21 cellular contexts compared by ENCODE assay signal in the genomic region with DNA sequence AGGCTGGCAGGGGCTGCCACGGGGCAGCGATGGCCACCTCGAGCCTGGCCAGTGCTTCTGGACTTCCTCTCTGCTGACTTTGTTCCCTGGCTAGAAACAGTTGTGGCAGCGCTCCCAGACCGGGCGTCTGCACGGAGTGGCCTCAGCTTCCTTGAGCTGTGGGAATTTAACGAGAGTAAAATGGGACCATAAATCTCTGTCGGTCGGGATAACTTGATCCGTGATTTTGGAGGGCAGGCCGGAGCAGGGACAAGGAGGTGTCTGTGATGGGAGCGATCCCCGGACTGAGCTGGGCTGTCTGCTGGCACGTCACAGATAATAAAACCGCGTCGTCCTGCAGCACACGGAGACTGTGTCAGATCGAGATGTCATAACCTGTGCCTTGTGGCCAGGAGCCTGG. TPM values are rescaled to one million over a fixed set of nuclear protein-coding genes. Genes with fewer than 3 reads are reported as not detected.
DNase-seq lines count a peak whose midpoint lies in the region; ATAC-seq, FAIRE-seq and TF ChIP-seq lines count a peak whose summit lies in the region.
"Had no signal": no experiment of that assay in that cellular context is flagged by ENCODE, and none has a peak within 500 bp of the region (broad histone marks: within the 10 kb centered on the region; RNA-seq: fewer than 3 reads in every experiment).

No MANE protein-coding gene starts in this region.

- H3K27me3 ChIP-seq in H1 (replicated peaks in 1 of 4; ENCODE audit: control insufficient read depth in 3 of 4, extremely low read depth in 1 of 4, insufficient read depth in 3 of 4, low read length in 3 of 4) = peaks cover 0 to 2% (median 0%) of the 10 kb centered on the region in 4 experiments; a peak in 1 of 7 replicates
- no peaks in the 10 kb centered on the region for H3K27me3 ChIP-seq in gastrocnemius medialis
- peaks cover 4% of the 10 kb centered on the region for H3K27me3 ChIP-seq in CD4-positive, alpha-beta memory T cell (ENCODE audit: insufficient read depth, low read length)

- POLR2A ChIA-PET in H1 (lab: Charles Lee; ENCODE audit: partially characterized antibody) = no interaction called here
- POLR2A ChIA-PET in activated CD4-positive, alpha-beta memory T cell treated with anti-CD3 and anti-CD28 coated beads, Interleukin-2, amount 10 ng/mL, durations not matched to agents 7 days and 5 days (lab: Charles Lee) = no interaction called here
- POLR2A ChIA-PET in CD4-positive, alpha-beta memory T cell (lab: Charles Lee; ENCODE audit: partially characterized antibody) = no interaction called here

- TF ChIP-seq RAD21 in H1 (IDR thresholded peaks at IDR 0.05 in 1 of 2, conservative IDR thresholded peaks at IDR 0.05 in 1 of 2; ENCODE audit: low read depth in 2 of 2, low read length in 2 of 2) = no peak

- H3K27ac ChIP-seq in H1 (ENCODE audit: low read depth, low read length) (no peak overlapping the region), gastrocnemius medialis (peak overlapping the region in 1 of 4 donors; percentile 52)
- H3K27ac ChIP-seq in CD4-positive, alpha-beta memory T cell (ENCODE audit: low read depth, low read length) = no peak overlapping the region
- H3K27ac ChIP-seq: parathyroid adenoma had no signal

- H3K79me2 ChIP-seq in H1 (ENCODE audit: control insufficient read depth in 1 of 2, insufficient read depth in 2 of 2, low read length in 2 of 2) = no peaks in the 10 kb centered on the region
- H3K79me2 ChIP-seq: parathyroid adenoma had no signal

- H3K4me3 Mint-ChIP-seq in activated CD4-positive, alpha-beta memory T cell treated with anti-CD3 and anti-CD28 coated beads, Interleukin-2, amount 10 ng/mL, durations not matched to agents 7 days and 5 days = no peak overlapping the region
- H3K4me3 Mint-ChIP-seq in CD4-positive, alpha-beta memory T cell = no peak overlapping the region
- H3K4me3 Mint-ChIP-seq: activated B cell treated with CpG ODN at 0.5 μM for 24 hours; activated CD8-positive, alpha-beta memory T cell treated with anti-CD3 and anti-CD28 coated beads, Interleukin-2, amount 10 ng/mL, durations not matched to agents 7 days and 5 days; CD4-positive, alpha-beta T cell; naive B cell; stimulated activated naive CD8-positive, alpha-beta T cell treated with anti-CD3 and anti-CD28 coated beads, Interleukin-15, Interleukin-2, amounts not matched to agents 100 ng/mL and 50 ng/mL, for 24 hours; T-helper 1 cell treated with Interleukin-12 subunit alpha and Interleukin-12 subunit beta and Interleukin-4 antibody, amounts not matched to agents 30 μg/mL and 1 μg/mL, for 36 hours had no signal

- H3K27ac Mint-ChIP-seq in activated CD4-positive, alpha-beta memory T cell treated with anti-CD3 and anti-CD28 coated beads, Interleukin-2, amount 10 ng/mL, durations not matched to agents 7 days and 5 days = no peak overlapping the region
- H3K27ac Mint-ChIP-seq in CD4-positive, alpha-beta memory T cell = no peak overlapping the region
- H3K27ac Mint-ChIP-seq: activated B cell treated with CpG ODN at 0.5 μM for 24 hours; activated CD8-positive, alpha-beta memory T cell treated with anti-CD3 and anti-CD28 coated beads, Interleukin-2, amount 10 ng/mL, durations not matched to agents 7 days and 5 days; activated T-helper 2 cell treated with anti-CD3 and anti-CD28 coated beads, Interferon-gamma antibody, Interleukin-2, Interleukin-4, amounts not matched to agents 10 μg/mL and 5 μg/mL and 100 μg/mL, durations not matched to agents 14 hours and 24 hours and 36 hours; CD4-positive, alpha-beta T cell; naive B cell; stimulated activated naive CD8-positive, alpha-beta T cell treated with anti-CD3 and anti-CD28 coated beads, Interleukin-15, Interleukin-2, amounts not matched to agents 100 ng/mL and 50 ng/mL, for 24 hours; T-helper 1 cell treated with Interleukin-12 subunit alpha and Interleukin-12 subunit beta and Interleukin-4 antibody, amounts not matched to agents 30 μg/mL and 1 μg/mL, for 36 hours had no signal

- no peak for TF ChIP-seq CTCF in H1 (IDR thresholded peaks at IDR 0.05; ENCODE audit: control extremely low read depth in 1 of 3, insufficient read depth in 1 of 3, low read depth in 1 of 3, low read length in 3 of 3)
- no peak for TF ChIP-seq CTCF in gastrocnemius medialis (IDR thresholded peaks at IDR 0.05 in 4 of 5, conservative IDR thresholded peaks at IDR 0.05 in 1 of 5)

- no peak overlapping the region for H2AK5ac ChIP-seq in H1 (ENCODE audit: low read depth, low read length)

- no peaks in the 10 kb centered on the region for H3K79me1 ChIP-seq in H1 (ENCODE audit: low read depth, low read length)

- no peak overlapping the region for H4K91ac ChIP-seq in H1 (replicated peaks; ENCODE audit: insufficient read length, low read length)

- H3K36me3 ChIP-seq in H1 (ENCODE audit: control insufficient read depth in 2 of 4, insufficient read depth in 4 of 4, low read length in 3 of 4) (no peaks in the 10 kb centered on the region), gastrocnemius medialis (no peaks in the 10 kb centered on the region)
- no peaks in the 10 kb centered on the region for H3K36me3 ChIP-seq in CD4-positive, alpha-beta memory T cell (ENCODE audit: insufficient read depth, low read length)

- ATAC-seq in gastrocnemius medialis (peak; percentile 67 to 83), GM19463 (IDR thresholded peaks at IDR 0.05; ENCODE audit: unreplicated experiment) (no peak)
- ATAC-seq: activated CD8-positive, alpha-beta memory T cell treated with anti-CD3 and anti-CD28 coated beads, Interleukin-2, amount 10 ng/mL, durations not matched to agents 7 days and 5 days had no signal

- intact Hi-C loops in gastrocnemius medialis (cut with DNase I; ENCODE audit: low total_unique reads) = no loop called here
- intact Hi-C loops in CD4-positive, alpha-beta memory T cell (cut with micrococcal nuclease) = no loop called here

- H3K9me3 ChIP-seq in H1 (ENCODE audit: insufficient read depth in 2 of 2, low read depth in 1 of 2, low read length in 1 of 2) = peaks cover 0 to 8% of the 10 kb centered on the region in 2 experiments; a peak in 3 of 4 replicates
- no peaks in the 10 kb centered on the region for H3K9me3 ChIP-seq in gastrocnemius medialis
- H3K9me3 ChIP-seq in CD4-positive, alpha-beta memory T cell (ENCODE audit: control insufficient read depth in 1 of 2, low read length in 2 of 2) = no peaks in the 10 kb centered on the region

- H3K23me2 ChIP-seq in H1 (ENCODE audit: low read depth, low read length) = peaks cover 2% of the 10 kb centered on the region

- no peak for TF ChIP-seq EP300 in H1 (IDR thresholded peaks at IDR 0.05; ENCODE audit: borderline replicate concordance in 1 of 2, low read depth in 2 of 2, low read length in 2 of 2)

- H2BK20ac ChIP-seq in H1 (ENCODE audit: low read length) = no peak overlapping the region

- in situ Hi-C loops in gastrocnemius medialis (cut with MboI; ENCODE audit: low sequenced_read_pairs in 4 of 4) = no loop called here

- no peak for FAIRE-seq in H1 (lab: Jason Lieb, UNC)

- H3K4me1 ChIP-seq in H1 (replicated peaks in 1 of 4; ENCODE audit: control insufficient read depth in 3 of 4, insufficient read depth in 4 of 4, low read length in 3 of 4) (peaks cover 0 to 17% (median 7%) of the 10 kb centered on the region in 4 experiments; a peak in 6 of 7 replicates), gastrocnemius medialis (peaks cover 13 to 18% of the 10 kb centered on the region in 2 donors)
- H3K4me1 ChIP-seq in CD4-positive, alpha-beta memory T cell (ENCODE audit: insufficient read depth, low read length) = no peaks in the 10 kb centered on the region

- H2AFZ ChIP-seq in H1 (ENCODE audit: low read length) = no peak overlapping the region
- H2AFZ ChIP-seq: parathyroid adenoma had no signal

- H4K5ac ChIP-seq in H1 (ENCODE audit: insufficient read length, low read depth, low read length) = no peak overlapping the region

- H3K9me3 Mint-ChIP-seq in activated CD4-positive, alpha-beta memory T cell treated with anti-CD3 and anti-CD28 coated beads, Interleukin-2, amount 10 ng/mL, durations not matched to agents 7 days and 5 days = no peaks in the 10 kb centered on the region
- H3K9me3 Mint-ChIP-seq in CD4-positive, alpha-beta memory T cell = peaks cover 0 to 2% (median 0%) of the 10 kb centered on the region in 8 donors
- H3K9me3 Mint-ChIP-seq: activated B cell treated with CpG ODN at 0.5 μM for 24 hours; activated T-helper 2 cell treated with anti-CD3 and anti-CD28 coated beads, Interferon-gamma antibody, Interleukin-2, Interleukin-4, amounts not matched to agents 10 μg/mL and 5 μg/mL and 100 μg/mL, durations not matched to agents 14 hours and 24 hours and 36 hours; CD4-positive, alpha-beta T cell; stimulated activated naive CD8-positive, alpha-beta T cell treated with anti-CD3 and anti-CD28 coated beads, Interleukin-15, Interleukin-2, amounts not matched to agents 100 ng/mL and 50 ng/mL, for 24 hours; T-helper 1 cell treated with Interleukin-12 subunit alpha and Interleukin-12 subunit beta and Interleukin-4 antibody, amounts not matched to agents 30 μg/mL and 1 μg/mL, for 36 hours had no signal

- H4K8ac ChIP-seq in H1 (ENCODE audit: extremely low read depth, insufficient read depth, low read length) = peak overlapping the region; percentile 72; the same call in 1 of the 2 replicates

- TF ChIP-seq POLR2A in H1 (IDR thresholded peaks at IDR 0.05; ENCODE audit: control extremely low read depth in 1 of 2, low read depth in 2 of 2, low read length in 2 of 2) (no peak), gastrocnemius medialis (IDR thresholded peaks at IDR 0.05) (no peak)

- peaks cover 20% of the 10 kb centered on the region for H3K27me3 Mint-ChIP-seq in activated CD4-positive, alpha-beta memory T cell treated with anti-CD3 and anti-CD28 coated beads, Interleukin-2, amount 10 ng/mL, durations not matched to agents 7 days and 5 days
- H3K27me3 Mint-ChIP-seq in CD4-positive, alpha-beta memory T cell = peaks cover 14 to 30% of the 10 kb centered on the region in 2 donors

- DNase-seq in EH (ENCODE audit: low read depth) = peak; percentile 14
- DNase-seq in H1 (ENCODE audit: low read depth in 1 of 2, low spot score in 2 of 2) = no peak
- peak; percentile 4 for DNase-seq in inferior parietal cortex (ENCODE audit: extremely low spot score)
- DNase-seq in gastrocnemius medialis = peak; percentile 14 to 37
- DNase-seq in activated CD4-positive, alpha-beta memory T cell treated with anti-CD3 and anti-CD28 coated beads, Interleukin-2, amount 10 ng/mL, durations not matched to agents 7 days and 5 days = no peak
- DNase-seq in cerebellum (ENCODE audit: low spot score) = no peak
- no peak for DNase-seq in CD4-positive, alpha-beta memory T cell
- DNase-seq: activated B cell treated with CpG ODN at 0.5 μM for 24 hours; activated CD8-positive, alpha-beta memory T cell treated with anti-CD3 and anti-CD28 coated beads, Interleukin-2, amount 10 ng/mL, durations not matched to agents 7 days and 5 days; CD4-positive, alpha-beta T cell; DMS79 treated with DMSO at 0.1 percent for 48 hours; naive B cell; NCI-H1930; NCI-H510A; SHP77 had no signal

- no peak overlapping the region; the same call in 1 of the 2 replicates for H3K18ac ChIP-seq in H1 (ENCODE audit: extremely low read depth, low read length)

- no peak overlapping the region for H2BK120ac ChIP-seq in H1 (replicated peaks; ENCODE audit: low read depth, low read length)

- no peak overlapping the region for H2BK12ac ChIP-seq in H1 (ENCODE audit: low read depth, low read length)

- H3K36me3 Mint-ChIP-seq in activated CD4-positive, alpha-beta memory T cell treated with anti-CD3 and anti-CD28 coated beads, Interleukin-2, amount 10 ng/mL, durations not matched to agents 7 days and 5 days (ENCODE audit: low read depth) = no peaks in the 10 kb centered on the region
- no peaks in the 10 kb centered on the region for H3K36me3 Mint-ChIP-seq in CD4-positive, alpha-beta memory T cell
- H3K36me3 Mint-ChIP-seq: activated CD8-positive, alpha-beta memory T cell treated with anti-CD3 and anti-CD28 coated beads, Interleukin-2, amount 10 ng/mL, durations not matched to agents 7 days and 5 days; naive B cell had no signal

- H3K4me1 Mint-ChIP-seq in activated CD4-positive, alpha-beta memory T cell treated with anti-CD3 and anti-CD28 coated beads, Interleukin-2, amount 10 ng/mL, durations not matched to agents 7 days and 5 days = no peaks in the 10 kb centered on the region
- H3K4me1 Mint-ChIP-seq in CD4-positive, alpha-beta memory T cell = peaks cover 0 to 2% (median 0%) of the 10 kb centered on the region in 4 donors
- H3K4me1 Mint-ChIP-seq: activated B cell treated with CpG ODN at 0.5 μM for 24 hours; activated CD8-positive, alpha-beta memory T cell treated with anti-CD3 and anti-CD28 coated beads, Interleukin-2, amount 10 ng/mL, durations not matched to agents 7 days and 5 days; naive B cell had no signal

- H3K4me3 ChIP-seq in H1 (ENCODE audit: extremely low read depth in 1 of 4, insufficient read depth in 2 of 4, low read depth in 3 of 4, low read length in 4 of 4) (no peak overlapping the region), gastrocnemius medialis (peak overlapping the region in 3 of 4 donors; percentile 3 to 21 (median 17))
- H3K4me3 ChIP-seq in CD4-positive, alpha-beta memory T cell (ENCODE audit: low read length in 2 of 2) = no peak overlapping the region

- H3K4me2 ChIP-seq in H1 (ENCODE audit: insufficient read depth in 1 of 2, low read depth in 2 of 2, low read length in 2 of 2) = no peak overlapping the region

- H3K14ac ChIP-seq in H1 (ENCODE audit: insufficient read length) = no peak overlapping the region

- 90% methylated on average over 19 of the region's 20 CpGs; no CpG with 5 or more reads in 1 of the 2 experiments for WGBS in H1 (ENCODE audit: extremely low coverage in 1 of 2, insufficient coverage in 1 of 2, insufficient read length in 1 of 2, insufficient replicate concordance in 2 of 2, low coverage in 1 of 2, low lambda C conversion rate in 2 of 2, missing lambda C conversion rate in 1 of 2), 2 experiments

- H2BK5ac ChIP-seq in H1 (ENCODE audit: low read depth, low read length) = no peak overlapping the region

- H3K23ac ChIP-seq in H1 (ENCODE audit: insufficient read length) = no peak overlapping the region

- H3K56ac ChIP-seq in H1 (replicated peaks; ENCODE audit: insufficient read length, low read depth, low read length) = no peak overlapping the region

- H3K4ac ChIP-seq in H1 (replicated peaks; ENCODE audit: insufficient read length, low read depth, low read length) = no peak overlapping the region

- no peaks in the 10 kb centered on the region for H4K20me1 ChIP-seq in H1 (replicated peaks in 1 of 2; ENCODE audit: control insufficient read depth in 1 of 2, insufficient read depth in 2 of 2, low read length in 2 of 2)

- CTCF ChIA-PET in H1 (lab: Charles Lee; ENCODE audit: partially characterized antibody) = interaction anchor here (1.5 kb wide), 1 partner anchor 62 kb away, joined by 4 read pairs; no protein-coding TSS in a partner anchor
- CTCF ChIA-PET in activated CD4-positive, alpha-beta memory T cell treated with anti-CD3 and anti-CD28 coated beads, Interleukin-2, amount 10 ng/mL, durations not matched to agents 7 days and 5 days (lab: Charles Lee) = no interaction called here
- CTCF ChIA-PET in CD4-positive, alpha-beta memory T cell (lab: Charles Lee; ENCODE audit: partially characterized antibody) = no interaction called here

- H2BK15ac ChIP-seq in H1 (ENCODE audit: low read length) = no peak overlapping the region

- H3K9ac ChIP-seq in H1 (replicated peaks in 1 of 4; ENCODE audit: extremely low read depth in 1 of 4, low read depth in 3 of 4, low read length in 3 of 4) = no peak overlapping the region
- H3K9ac ChIP-seq: parathyroid adenoma had no signal

RNA-seq across cellular contexts. Expression of a gene that starts 6.3 kb away (rescaled TPM):
- total RNA-seq in H1 (2021; fragmentation: NEBNext Ultra II Directional; extraction: Animal tissue kit (Norgen Biotek cat#: 25700)) = 0.43 and 0.59 TPM in 2 replicates
- 0.48 and 0.88 TPM in 2 replicates for polyA plus RNA-seq in H1 (2011; rRNA removed)
- polyA plus RNA-seq in H1 (2011; cell fraction: cytosol; rRNA removed) = 0.75 TPM
- 1.4 TPM for polyA plus RNA-seq in H1 (2011; cell fraction: nucleus; rRNA removed)
- polyA plus RNA-seq in H1 (2012, experiment 1 of 2) = 0.55 to 1.1 TPM (median 0.65 TPM) in 4 replicates
- 0.46 TPM for polyA plus RNA-seq in H1 (2012, experiment 2 of 2)
- polyA plus RNA-seq in H1 (2013, experiment 1 of 2) = 0.71 TPM
- 0.63 TPM for polyA plus RNA-seq in H1 (2013, experiment 2 of 2)
- 0.09 and 0.20 TPM in 2 replicates for polyA minus RNA-seq in H1 (2011; rRNA and poly(A)+ RNA removed)
- polyA minus RNA-seq in H1 (2011; cell fraction: cytosol; rRNA and poly(A)+ RNA removed) = 1.4 TPM
- 1.9 TPM for polyA minus RNA-seq in H1 (2011; cell fraction: nucleus; rRNA and poly(A)+ RNA removed)
- total RNA-seq in gastrocnemius medialis = not detected
- total RNA-seq in activated CD4-positive, alpha-beta memory T cell treated with anti-CD3 and anti-CD28 coated beads, Interleukin-2, amount 10 ng/mL, durations not matched to agents 7 days and 5 days = not detected
- total RNA-seq in cerebellum = not detected
- not detected for total RNA-seq in CD4-positive, alpha-beta memory T cell
- polyA plus RNA-seq in CD4-positive, alpha-beta memory T cell = not detected
- total RNA-seq: activated B cell treated with CpG ODN at 0.5 μM for 24 hours; activated CD8-positive, alpha-beta memory T cell treated with anti-CD3 and anti-CD28 coated beads, Interleukin-2, amount 10 ng/mL, durations not matched to agents 7 days and 5 days; activated T-helper 2 cell treated with anti-CD3 and anti-CD28 coated beads, Interferon-gamma antibody, Interleukin-2, Interleukin-4, amounts not matched to agents 10 μg/mL and 5 μg/mL and 100 μg/mL, durations not matched to agents 14 hours and 24 hours and 36 hours; CD4-positive, alpha-beta T cell; fibroblast of lung had no signal
- polyA plus RNA-seq: fibroblast of lung had no signal

RNA-seq across cellular contexts. Expression of a gene that starts 26.6 kb away (rescaled TPM):
- 8.0 TPM in 2 replicates for total RNA-seq in H1 (2021; fragmentation: NEBNext Ultra II Directional; extraction: Animal tissue kit (Norgen Biotek cat#: 25700))
- polyA plus RNA-seq in H1 (2011; rRNA removed) = 8.8 and 10.5 TPM in 2 replicates
- polyA plus RNA-seq in H1 (2011; cell fraction: cytosol; rRNA removed) = 6.5 TPM
- 9.7 TPM for polyA plus RNA-seq in H1 (2011; cell fraction: nucleus; rRNA removed)
- polyA plus RNA-seq in H1 (2012, experiment 1 of 2) = 8.2 to 10.9 TPM (median 9.6 TPM) in 4 replicates
- 7.4 TPM for polyA plus RNA-seq in H1 (2012, experiment 2 of 2)
- 5.3 TPM for polyA plus RNA-seq in H1 (2013, experiment 1 of 2)
- polyA plus RNA-seq in H1 (2013, experiment 2 of 2) = 5.6 TPM
- 5.2 and 5.7 TPM in 2 replicates for polyA minus RNA-seq in H1 (2011; rRNA and poly(A)+ RNA removed)
- polyA minus RNA-seq in H1 (2011; cell fraction: cytosol; rRNA and poly(A)+ RNA removed) = 7.8 TPM
- polyA minus RNA-seq in H1 (2011; cell fraction: nucleus; rRNA and poly(A)+ RNA removed) = 4.3 TPM
- 1 to 10 TPM; 3.6 to 9.3 (median 4.2) TPM for total RNA-seq in gastrocnemius medialis
- 10 to 100 TPM; 13.2 to 13.7 TPM for total RNA-seq in activated CD4-positive, alpha-beta memory T cell treated with anti-CD3 and anti-CD28 coated beads, Interleukin-2, amount 10 ng/mL, durations not matched to agents 7 days and 5 days
- total RNA-seq in cerebellum = 5.4 TPM
- 1 to 10 TPM; 5.9 to 7.5 TPM for total RNA-seq in CD4-positive, alpha-beta memory T cell
- 1 to 10 TPM in 1 of 2 donors, under 1 TPM in 1; 0.45 to 1.8 TPM for polyA plus RNA-seq in CD4-positive, alpha-beta memory T cell

RNA-seq across cellular contexts. Expression of a gene that starts 42.1 kb away (rescaled TPM):
- total RNA-seq in H1 (2021; fragmentation: NEBNext Ultra II Directional; extraction: Animal tissue kit (Norgen Biotek cat#: 25700)) = 0.11 and 0.15 TPM in 2 replicates
- 0.08 TPM in 2 replicates for polyA plus RNA-seq in H1 (2011; rRNA removed)
- polyA plus RNA-seq in H1 (2011; cell fraction: cytosol; rRNA removed) = 0.10 TPM
- 0.14 TPM for polyA plus RNA-seq in H1 (2011; cell fraction: nucleus; rRNA removed)
- polyA plus RNA-seq in H1 (2012, experiment 1 of 2) = 0.11 to 0.17 TPM (median 0.12 TPM) in 3 of 4 replicates, not detected in the other
- polyA plus RNA-seq in H1 (2012, experiment 2 of 2) = 0.12 TPM
- 0.08 TPM for polyA plus RNA-seq in H1 (2013, experiment 1 of 2)
- polyA plus RNA-seq in H1 (2013, experiment 2 of 2) = 0.07 TPM
- polyA minus RNA-seq in H1 (2011; rRNA and poly(A)+ RNA removed) = 0.05 and 0.06 TPM in 2 replicates
- polyA minus RNA-seq in H1 (2011; cell fraction: cytosol; rRNA and poly(A)+ RNA removed) = not detected
- polyA minus RNA-seq in H1 (2011; cell fraction: nucleus; rRNA and poly(A)+ RNA removed) = not detected
- not detected for total RNA-seq in gastrocnemius medialis
- total RNA-seq in activated CD4-positive, alpha-beta memory T cell treated with anti-CD3 and anti-CD28 coated beads, Interleukin-2, amount 10 ng/mL, durations not matched to agents 7 days and 5 days = not detected
- not detected for total RNA-seq in cerebellum
- total RNA-seq in CD4-positive, alpha-beta memory T cell = not detected
- not detected for polyA plus RNA-seq in CD4-positive, alpha-beta memory T cell
- total RNA-seq: activated B cell treated with CpG ODN at 0.5 μM for 24 hours; activated CD8-positive, alpha-beta memory T cell treated with anti-CD3 and anti-CD28 coated beads, Interleukin-2, amount 10 ng/mL, durations not matched to agents 7 days and 5 days; activated T-helper 2 cell treated with anti-CD3 and anti-CD28 coated beads, Interferon-gamma antibody, Interleukin-2, Interleukin-4, amounts not matched to agents 10 μg/mL and 5 μg/mL and 100 μg/mL, durations not matched to agents 14 hours and 24 hours and 36 hours; CD4-positive, alpha-beta T cell had no signal

RNA-seq across cellular contexts. Expression of a gene that starts 46.8 kb away (rescaled TPM):
- total RNA-seq in H1 (2021; fragmentation: NEBNext Ultra II Directional; extraction: Animal tissue kit (Norgen Biotek cat#: 25700)) = 1,787 and 1,829 TPM in 2 replicates
- polyA plus RNA-seq in H1 (2011; rRNA removed) = 7,219 and 8,331 TPM in 2 replicates
- 7,720 TPM for polyA plus RNA-seq in H1 (2011; cell fraction: cytosol; rRNA removed)
- 4,705 TPM for polyA plus RNA-seq in H1 (2011; cell fraction: nucleus; rRNA removed)
- 4,429 to 5,604 TPM (median 4,871 TPM) in 4 replicates for polyA plus RNA-seq in H1 (2012, experiment 1 of 2)
- 4,124 TPM for polyA plus RNA-seq in H1 (2012, experiment 2 of 2)
- 4,907 TPM for polyA plus RNA-seq in H1 (2013, experiment 1 of 2)
- 4,204 TPM for polyA plus RNA-seq in H1 (2013, experiment 2 of 2)
- 654 and 663 TPM in 2 replicates for polyA minus RNA-seq in H1 (2011; rRNA and poly(A)+ RNA removed)
- polyA minus RNA-seq in H1 (2011; cell fraction: cytosol; rRNA and poly(A)+ RNA removed) = 718 TPM
- polyA minus RNA-seq in H1 (2011; cell fraction: nucleus; rRNA and poly(A)+ RNA removed) = 1,108 TPM
- total RNA-seq in gastrocnemius medialis (1,000 to 10,000 TPM; 1,167 to 4,037 (median 2,295) TPM), cerebellum (422 TPM)
- total RNA-seq in activated CD4-positive, alpha-beta memory T cell treated with anti-CD3 and anti-CD28 coated beads, Interleukin-2, amount 10 ng/mL, durations not matched to agents 7 days and 5 days = 1,000 to 10,000 TPM; 1,751 to 1,764 TPM
- total RNA-seq in CD4-positive, alpha-beta memory T cell = 1,000 to 10,000 TPM; 3,142 to 3,368 TPM
- 1,000 to 10,000 TPM; 1,968 to 2,753 TPM for polyA plus RNA-seq in CD4-positive, alpha-beta memory T cell

Comparison
In these comparisons a context has a peak if more than half of its experiments do, and no peak if none do; other contexts are left out.
1. DNase-seq: peak in EH (single experiment), inferior parietal cortex (single experiment) and gastrocnemius medialis (2 of 2); none in H1 (0 of 2), activated CD4-positive, alpha-beta memory T cell treated with anti-CD3 and anti-CD28 coated beads, Interleukin-2, amount 10 ng/mL, durations not matched to agents 7 days and 5 days (single experiment), cerebellum (single experiment) and CD4-positive, alpha-beta memory T cell (0 of 5).
2. H3K4me3 ChIP-seq: peak in gastrocnemius medialis (3 of 4); none in H1 (0 of 4) and CD4-positive, alpha-beta memory T cell (0 of 2).